ENCODE assay signal across 17 cellular contexts in genomic region chr2:156486175-156486574, GRCh38. TPM values are rescaled to one million over a fixed set of nuclear protein-coding genes. Genes with fewer than 3 reads are reported as not detected.
A peak's percentile ranks its signal among the peaks of the same experiment; 100 is the strongest.
DNase-seq lines count a peak whose midpoint lies in the region; ATAC-seq, FAIRE-seq and TF ChIP-seq lines count a peak whose summit lies in the region.
"Had no signal": no experiment of that assay in that cellular context is flagged by ENCODE, and none has a peak within 500 bp of the region (broad histone marks: within the 10 kb centered on the region; RNA-seq: fewer than 3 reads in every experiment).

No MANE protein-coding gene starts in this region.

- TF ChIP-seq CTCF in K562 (IDR thresholded peaks at IDR 0.05 in 2 of 3, conservative IDR thresholded peaks at IDR 0.05 in 1 of 3; ENCODE audit: insufficient read depth in 2 of 3, low read depth in 1 of 3, low read length in 3 of 3) (no peak), keratinocyte (optimal IDR thresholded peaks at IDR 0.05 in 1 of 3, IDR thresholded peaks at IDR 0.05 in 1 of 3, conservative IDR thresholded peaks at IDR 0.05 in 1 of 3; ENCODE audit: extremely low read depth in 1 of 3, insufficient read depth in 2 of 3, low read length in 3 of 3) (no peak)

- H3K79me2 ChIP-seq in K562 (ENCODE audit: control insufficient read depth, insufficient read depth, low read length) (no peaks in the 10 kb centered on the region), keratinocyte (ENCODE audit: control insufficient read depth, insufficient read depth, low read length) (peaks cover 17% of the 10 kb centered on the region)

- no peaks in the 10 kb centered on the region for H3K9me3 ChIP-seq in K562 (replicated peaks; ENCODE audit: control insufficient read depth, insufficient read depth, low read depth, low read length)
- no peaks in the 10 kb centered on the region for H3K9me3 ChIP-seq in keratinocyte (ENCODE audit: control insufficient read depth, low read depth, low read length)

- H3K27ac ChIP-seq in K562 (ENCODE audit: extremely low read depth, low read depth, low read length) (no peak overlapping the region), keratinocyte (ENCODE audit: control insufficient read depth, insufficient read depth, low read length) (no peak overlapping the region)

- FAIRE-seq in K562 (lab: Jason Lieb, UNC) (no peak), keratinocyte (lab: Jason Lieb, UNC) (peak; percentile 75)
- FAIRE-seq: TTC549 had no signal

- no peak overlapping the region for H3K9ac ChIP-seq in K562 (ENCODE audit: insufficient read depth in 1 of 2, low read depth in 2 of 2, low read length in 2 of 2)
- no peak overlapping the region for H3K9ac ChIP-seq in keratinocyte (ENCODE audit: control insufficient read depth, extremely low read depth, insufficient read depth, low read length)

- H3K4me1 ChIP-seq in K562 (replicated peaks in 1 of 2; ENCODE audit: control insufficient read depth in 2 of 2, insufficient read depth in 2 of 2, low read length in 2 of 2) = no peaks in the 10 kb centered on the region
- H3K4me1 ChIP-seq in keratinocyte (ENCODE audit: control insufficient read depth, extremely low read depth, insufficient read depth, low read length) = peaks cover 4% of the 10 kb centered on the region

- no peaks in the 10 kb centered on the region for H3K36me3 ChIP-seq in K562 (ENCODE audit: control insufficient read depth, insufficient read depth, low read length)
- H3K36me3 ChIP-seq in keratinocyte (ENCODE audit: control insufficient read depth in 2 of 2, extremely low read depth in 1 of 2, insufficient read depth in 2 of 2, low read length in 2 of 2) = no peaks in the 10 kb centered on the region

- in situ Hi-C loops in K562 (cut with MboI) = no loop called here

- dilution Hi-C loops in keratinocyte (cut with MboI; ENCODE audit: extremely low pct_ligation_motif_present, low sequenced_read_pairs) = no loop called here

- ATAC-seq in K562 = no peak

- H4K20me1 ChIP-seq in K562 (replicated peaks; ENCODE audit: control insufficient read depth, insufficient read depth, low read length) = no peaks in the 10 kb centered on the region
- no peaks in the 10 kb centered on the region for H4K20me1 ChIP-seq in keratinocyte (ENCODE audit: control insufficient read depth, extremely low read depth, insufficient read depth, low read length)

- TF ChIP-seq RAD21 in K562 (CRISPR knock-in tag; conservative IDR thresholded peaks at IDR 0.05 in 1 of 2, IDR thresholded peaks at IDR 0.05 in 1 of 2) = no peak

- H3K4me3 ChIP-seq in K562 (no peak overlapping the region), keratinocyte (ENCODE audit: control insufficient read depth in 2 of 3, extremely low read depth in 1 of 3, insufficient read depth in 2 of 3, low read depth in 1 of 3, low read length in 3 of 3) (no peak overlapping the region)

- no peak for TF ChIP-seq POLR2A in K562 (conservative IDR thresholded peaks at IDR 0.05)

- H2AFZ ChIP-seq in K562 (ENCODE audit: low read depth, low read length) (no peak overlapping the region), keratinocyte (ENCODE audit: control insufficient read depth, low read length) (no peak overlapping the region)

- no peak for TF ChIP-seq EP300 in K562 (IDR thresholded peaks at IDR 0.05; ENCODE audit: low read length)

- H3K4me2 ChIP-seq in K562 (ENCODE audit: insufficient read depth, low read length) (no peak overlapping the region), keratinocyte (ENCODE audit: control insufficient read depth, extremely low read depth, insufficient read depth, low read depth, low read length) (no peak overlapping the region)

- POLR2A ChIA-PET in K562 (lab: Yijun Ruan, JAX) = interaction anchor here (0.7 to 1.9 kb wide), 3 partner anchors 17 to 37 kb away, joined by 3 to 4 read pairs (median 3); no protein-coding TSS in a partner anchor

- WGBS in K562 (ENCODE audit: insufficient coverage, low coverage, missing lambda C conversion rate) = 13% methylated on average over 4 of the region's 4 CpGs

- CTCF ChIA-PET in K562 (lab: Yijun Ruan, JAX; ENCODE audit: low intra/inter-chr PET ratio) = no interaction called here

- BruUV-seq in K562 (replicated peaks; lab: Mats Ljungman, UMichigan) = no TSS peak

- DNase-seq in EL = peak; percentile 16
- peak; percentile 62 for DNase-seq in M059J (ENCODE audit: low read depth)
- no peak for DNase-seq in K562 (ENCODE audit: extremely low read depth in 1 of 4, low spot score in 3 of 4)
- DNase-seq in keratinocyte (ENCODE audit: low read depth, low spot score) = no peak
- no peak for DNase-seq in NCI-H1417 treated with DMSO at 0.1 percent for 48 hours (lab: John Stamatoyannopoulos, UW)
- no peak for DNase-seq in NOMO-1 (lab: John Stamatoyannopoulos, UW; ENCODE audit: unreplicated experiment in 2 of 2)
- DNase-seq in NCI-H1436 (lab: John Stamatoyannopoulos, UW) = no peak
- DNase-seq in activated effector memory CD4-positive, alpha-beta T cell treated with anti-CD3 and anti-CD28 coated beads, Interleukin-2, amount 50 U/mL, for 16 hours = no peak
- DNase-seq: activated T-cell treated with anti-CD3 and anti-CD28 coated beads, Interleukin-2, amount 50 U/mL, for 72 hours; H9; head of caudate nucleus; immature natural killer cell; MM.1S; NCI-H2029 treated with DMSO at 0.1 percent for 48 hours; NCI-H510A; stimulated activated CD4-positive, alpha-beta T cell treated with anti-CD3 and anti-CD28 coated beads, Interleukin-2, amount 100 ng/mL, for 24 hours had no signal

- H3K9me1 ChIP-seq in K562 (ENCODE audit: control insufficient read depth, insufficient read depth, low read length) (no peaks in the 10 kb centered on the region), keratinocyte (ENCODE audit: control insufficient read depth, extremely low read depth, insufficient read depth, low read length) (no peaks in the 10 kb centered on the region)

- intact Hi-C loops in K562 (cut with micrococcal nuclease) = no loop called here

- H3K27me3 ChIP-seq in K562 (ENCODE audit: control insufficient read depth in 2 of 2, insufficient read depth in 2 of 2, low read length in 2 of 2) (no peaks in the 10 kb centered on the region), keratinocyte (ENCODE audit: control insufficient read depth, extremely low read depth, insufficient read depth, low read length) (no peaks in the 10 kb centered on the region)

TF ChIP-seq in K562, 482 proteins besides CTCF, POLR2A, EP300 and RAD21 (continues in another document):
- TF ChIP-seq ZNF274 (IDR thresholded peaks at IDR 0.05; ENCODE audit: borderline replicate concordance, low read depth, low read length) (no peak), LCOR (CRISPR knock-in tag; IDR thresholded peaks at IDR 0.05) (no peak), ETV5 (CRISPR knock-in tag; IDR thresholded peaks at IDR 0.05; ENCODE audit: low read depth) (no peak), MEIS2 (IDR thresholded peaks at IDR 0.05; ENCODE audit: partially characterized antibody) (peak; percentile 44), PBX2 (CRISPR knock-in tag; IDR thresholded peaks at IDR 0.05; ENCODE audit: low read depth) (no peak), PBX2 (tag; conservative IDR thresholded peaks at IDR 0.05; ENCODE audit: low read depth) (peak; percentile 52)

RNA-seq across cellular contexts. Expression of gene GPD2, which starts 50.0 kb away (rescaled TPM):
- 45.8 and 82.4 TPM in 2 replicates for total RNA-seq in M059J (2014; rRNA removed; shearing (Covaris generic))
- total RNA-seq in K562 (2011; cell fraction: chromatin; rRNA removed; ENCODE audit: low replicate concordance) = 14.2 and 23.6 TPM in 2 replicates
- total RNA-seq in K562 (2011; cell fraction: nucleolus; rRNA removed) = 4.8 and 8.7 TPM in 2 replicates
- 10.3 and 12.5 TPM in 2 replicates for total RNA-seq in K562 (2011; cell fraction: nucleoplasm; rRNA removed)
- 19.0 and 21.7 TPM in 2 replicates for total RNA-seq in K562 (2014; rRNA removed)
- total RNA-seq in K562 (2014; rRNA removed; fragmentation: Illumina TruSeq; extraction: Trizol) = 28.3 and 30.7 TPM in 2 replicates
- total RNA-seq in K562 (2015; rRNA removed; fragmentation: Illumina TruSeq; extraction: Trizol) = 32.4 and 34.8 TPM in 2 replicates
- 18.0 and 24.4 TPM in 2 replicates for total RNA-seq in K562 (2021)
- polyA plus RNA-seq in K562 (2011; rRNA removed) = 12.9 and 15.1 TPM in 2 replicates
- 5.0 and 9.3 TPM in 2 replicates for polyA plus RNA-seq in K562 (2011; cell fraction: cytosol; rRNA removed)
- 9.5 and 11.1 TPM in 2 replicates for polyA plus RNA-seq in K562 (2011; cell fraction: nucleus; rRNA removed)
- polyA plus RNA-seq in K562 (2012) = 15.4 and 15.6 TPM in 2 replicates
- polyA plus RNA-seq in K562 (2014; fragmentation: Illumina TruSeq; extraction: Trizol) = 24.9 and 39.2 TPM in 2 replicates
- polyA plus RNA-seq in K562 (2014; fragmentation: Nextera tagmentation; extraction: Ambion mirVana) = 1 to 10 TPM; 5.2 to 6.0 TPM
- 13.2 and 13.8 TPM in 2 replicates for polyA plus RNA-seq in K562 (2014; rRNA removed)
- polyA minus RNA-seq in K562 (2011; rRNA and poly(A)+ RNA removed) = 68.5 and 72.9 TPM in 2 replicates
- 28.3 and 29.2 TPM in 2 replicates for polyA minus RNA-seq in K562 (2011; cell fraction: cytosol; rRNA and poly(A)+ RNA removed)
- 11.4 and 22.7 TPM in 2 replicates for polyA minus RNA-seq in K562 (2011; cell fraction: nucleus; rRNA and poly(A)+ RNA removed)
- 16.3 to 27.6 TPM (median 18.3 TPM) in 3 replicates for polyA plus RNA-seq in keratinocyte
- 30.8 TPM for polyA plus RNA-seq in keratinocyte (2011; ENCODE audit: low read depth)
- polyA plus RNA-seq in keratinocyte (2011; cell fraction: cytosol; rRNA removed) = 11.1 and 14.2 TPM in 2 replicates
- polyA plus RNA-seq in keratinocyte (2011; cell fraction: nucleus; rRNA removed) = 21.7 and 34.2 TPM in 2 replicates
- polyA plus RNA-seq in keratinocyte (2012; ENCODE audit: low replicate concordance) = 11.5 and 27.7 TPM in 2 replicates
- polyA minus RNA-seq in keratinocyte = 30.6 to 87.4 TPM (median 49.5 TPM) in 3 replicates
- 26.9 TPM for polyA minus RNA-seq in keratinocyte (2011; cell fraction: cytosol; rRNA and poly(A)+ RNA removed)
- 45.5 and 76.5 TPM in 2 replicates for polyA minus RNA-seq in keratinocyte (2011; cell fraction: nucleus; rRNA and poly(A)+ RNA removed)

Comparison
In these comparisons a context has a peak if more than half of its experiments do, and no peak if none do; other contexts are left out.
1. DNase-seq: peak in EL (single experiment) and M059J (single experiment); none in K562 (0 of 4), keratinocyte (single experiment), NCI-H1417 treated with DMSO at 0.1 percent for 48 hours (single experiment), NOMO-1 (0 of 2), NCI-H1436 (single experiment) and activated effector memory CD4-positive, alpha-beta T cell treated with anti-CD3 and anti-CD28 coated beads, Interleukin-2, amount 50 U/mL, for 16 hours (single experiment).